ENCODE assay signal across 8 cellular contexts in the genomic region with DNA sequence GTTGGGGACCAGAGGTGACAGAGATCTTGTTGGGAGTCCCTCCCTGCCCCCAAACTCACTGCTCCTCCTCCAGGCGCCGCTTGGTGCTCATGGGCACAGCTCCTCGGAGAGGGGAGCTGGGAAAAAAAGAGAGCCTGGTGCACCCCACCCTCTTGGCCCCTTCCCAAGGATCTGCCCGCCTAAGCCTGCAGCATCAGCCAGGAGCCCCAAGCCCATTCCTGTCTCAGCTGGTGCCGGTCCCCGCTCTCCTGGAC. TPM values are rescaled to one million over a fixed set of nuclear protein-coding genes. Genes with fewer than 3 reads are reported as not detected.
DNase-seq lines count a peak whose midpoint lies in the region; ATAC-seq, FAIRE-seq and TF ChIP-seq lines count a peak whose summit lies in the region.

No MANE protein-coding gene starts in this region.

- TF ChIP-seq EP300 in A549 (IDR thresholded peaks at IDR 0.05): no peak
- peak in 1 of 2 experiments; percentile 6; a peak in 1 of 4 replicates for TF ChIP-seq EP300 in SK-N-SH (IDR thresholded peaks at IDR 0.05; ENCODE audit: borderline replicate concordance in 1 of 2, low read depth in 1 of 2, low read length in 1 of 2)

- H3F3A ChIP-seq in GM23248 (ENCODE audit: insufficient read depth): peaks cover 13% of the 10 kb centered on the region
- peaks cover 51% of the 10 kb centered on the region for H3F3A ChIP-seq in SK-N-SH (replicated peaks; ENCODE audit: insufficient read depth)

- TF ChIP-seq CTCF in A549 (IDR thresholded peaks at IDR 0.05) (no peak), SK-N-SH (IDR thresholded peaks at IDR 0.05) (no peak)

- H3K4me2 ChIP-seq in A549 (peak overlapping the region; percentile 89), GM23248 (ENCODE audit: unreplicated experiment) (peak overlapping the region; percentile 99), SK-N-SH (peak overlapping the region; percentile 99)

- TF ChIP-seq POLR2A in A549 (IDR thresholded peaks at IDR 0.05; ENCODE audit: low read length): no peak

- TF ChIP-seq RAD21 in A549 (conservative IDR thresholded peaks at IDR 0.05 in 1 of 2, IDR thresholded peaks at IDR 0.05 in 1 of 2): no peak
- no peak for TF ChIP-seq RAD21 in SK-N-SH (IDR thresholded peaks at IDR 0.05; ENCODE audit: low read length)

- H3K36me3 ChIP-seq in GM23248 (ENCODE audit: low read depth): peaks cover 2% of the 10 kb centered on the region; the same call in 1 of the 2 replicates
- H3K36me3 ChIP-seq in SK-N-SH (replicated peaks in 1 of 2; ENCODE audit: control insufficient read depth in 1 of 2, insufficient read depth in 2 of 2, low read length in 1 of 2): peaks cover 21 to 26% of the 10 kb centered on the region in 2 experiments
- H3K36me3 ChIP-seq in ectodermal cell (ENCODE audit: control insufficient read depth, insufficient read depth, low read length): peaks cover 17% of the 10 kb centered on the region

- H2AFZ ChIP-seq in GM23248 (no peak overlapping the region), SK-N-SH (ENCODE audit: low read depth) (no peak overlapping the region)

- ATAC-seq in A549 (peak in 1 of 2 experiments; percentile 27; a peak in 3 of 6 replicates), HG02852 (IDR thresholded peaks at IDR 0.05; ENCODE audit: unreplicated experiment) (no peak)

- CTCF ChIA-PET in A549 (lab: Yijun Ruan, JAX) (interaction anchor here (0.7 to 6.6 kb wide), 6 partner anchors 8 to 126 kb away, joined by 3 to 112 read pairs (median 5); no protein-coding TSS in a partner anchor), SK-N-SH (lab: Yijun Ruan, JAX) (interaction anchor here (0.7 to 8.5 kb wide), 5 partner anchors 8 to 66 kb away, joined by 3 to 111 read pairs (median 4); no protein-coding TSS in a partner anchor)

- peaks cover 30% of the 10 kb centered on the region for H3K4me1 ChIP-seq in A549
- peaks cover 9% of the 10 kb centered on the region for H3K4me1 ChIP-seq in GM23248 (ENCODE audit: insufficient read depth)
- H3K4me1 ChIP-seq in SK-N-SH (ENCODE audit: control insufficient read depth in 1 of 2, insufficient read depth in 2 of 2, low read depth in 1 of 2, low read length in 1 of 2): peaks cover 8 to 28% of the 10 kb centered on the region in 2 experiments; a peak in 3 of 4 replicates
- H3K4me1 ChIP-seq in ectodermal cell (ENCODE audit: control insufficient read depth, insufficient read depth, low read length): peaks cover 25% of the 10 kb centered on the region

- POLR2A ChIA-PET in A549 (lab: Yijun Ruan, JAX) (interaction anchor here (0.9 to 6.2 kb wide), 4 partner anchors 8 to 20 kb away, joined by 3 to 107 read pairs (median 4); no protein-coding TSS in a partner anchor), SK-N-SH (lab: Yijun Ruan, JAX) (no interaction called here)

- H4K20me1 ChIP-seq in GM23248 (ENCODE audit: insufficient read depth) (no peaks in the 10 kb centered on the region), SK-N-SH (ENCODE audit: insufficient read depth) (peaks cover 11% of the 10 kb centered on the region)

- H3K27ac ChIP-seq in A549 (peak overlapping the region; percentile 98 to 100), GM23248 (peak overlapping the region; percentile 100), SK-N-SH (ENCODE audit: low read depth in 2 of 2, low read length in 1 of 2) (peak overlapping the region; percentile 94 to 99), ectodermal cell (ENCODE audit: insufficient read depth, low read depth, low read length, poor library complexity, severe bottlenecking) (peak overlapping the region; percentile 79)

- H3K79me2 ChIP-seq in GM23248 (ENCODE audit: insufficient read depth): no peaks in the 10 kb centered on the region
- peaks cover 11% of the 10 kb centered on the region; the same call in 1 of the 2 replicates for H3K79me2 ChIP-seq in SK-N-SH (ENCODE audit: insufficient read depth)

- in situ Hi-C loops in GM23248 (cut with MboI): no loop called here

- no peak for FAIRE-seq in A549 (lab: Jason Lieb, UNC)

- H3K4me3 ChIP-seq in A549 (peak overlapping the region; percentile 93), GM23248 (peak overlapping the region; percentile 86), SK-N-SH (ENCODE audit: low read depth in 2 of 2, low read length in 1 of 2) (peak overlapping the region; percentile 80 to 88), ectodermal cell (ENCODE audit: insufficient read depth, low read depth, low read length) (peak overlapping the region; percentile 60)

- H3K27me3 ChIP-seq in GM23248 (replicated peaks; ENCODE audit: insufficient read depth): no peaks in the 10 kb centered on the region
- H3K27me3 ChIP-seq in SK-N-SH (ENCODE audit: insufficient read depth): no peaks in the 10 kb centered on the region
- H3K27me3 ChIP-seq in ectodermal cell (ENCODE audit: control insufficient read depth, insufficient read depth, low read length, poor library complexity, severe bottlenecking): peaks cover under 1% of the 10 kb centered on the region

- 1% methylated on average over 6 of the region's 6 CpGs for WGBS in A549 (ENCODE audit: missing lambda C conversion rate)
- WGBS in GM23248 (ENCODE audit: low coverage in 1 of 2, low lambda C conversion rate in 2 of 2, missing lambda C conversion rate in 2 of 2), 2 experiments: 2 to 3% methylated on average over 5 of the region's 6 CpGs
- WGBS in SK-N-SH (ENCODE audit: low lambda C conversion rate): 0% methylated on average over 1 of the region's 6 CpGs
- 4% methylated on average over 6 of the region's 6 CpGs for WGBS in ectodermal cell, 2 experiments

- H3K9me2 ChIP-seq in GM23248 (ENCODE audit: insufficient read depth) (no peaks in the 10 kb centered on the region), SK-N-SH (no peaks in the 10 kb centered on the region)

- DNase-seq in A549 (ENCODE audit: low read depth in 1 of 2, low spot score in 1 of 2) (peak in 1 of 2 experiments; percentile 51), GM23248 (peak; percentile 89), SK-N-SH (no peak), myocyte (ENCODE audit: low read depth) (peak; percentile 90), inferior parietal cortex (ENCODE audit: extremely low spot score) (no peak), OCI-M2 (lab: John Stamatoyannopoulos, UW; ENCODE audit: unreplicated experiment) (no peak)

- H3K9ac ChIP-seq in GM23248 (peak overlapping the region; percentile 98), SK-N-SH (peak overlapping the region; percentile 100)

- H3K9me3 ChIP-seq in A549 (no peaks in the 10 kb centered on the region), GM23248 (ENCODE audit: low read depth) (no peaks in the 10 kb centered on the region), SK-N-SH (no peaks in the 10 kb centered on the region), ectodermal cell (ENCODE audit: control insufficient read depth, low read length) (no peaks in the 10 kb centered on the region)

RNA-seq across cellular contexts. Expression of gene HCFC1R1, which starts 0.4 kb away (rescaled TPM):
- 46.4 and 60.3 TPM in 2 replicates for polyA plus RNA-seq in A549 (2011; rRNA removed)
- 128 and 183 TPM in 2 replicates for polyA plus RNA-seq in A549 (2012; cell fraction: cytosol; rRNA removed)
- 74.6 and 88.1 TPM in 2 replicates for polyA plus RNA-seq in A549 (2012; cell fraction: nucleus; rRNA removed)
- 131 to 199 TPM (median 179 TPM) in 3 replicates for polyA plus RNA-seq in A549 (2017; fragmentation: RNase III; extraction: RNeasy Plus Mini Kit Qiagen cat#74134 plus additional on column Dnase treatment)
- 39.3 and 47.7 TPM in 2 replicates for polyA minus RNA-seq in A549 (2011; rRNA and poly(A)+ RNA removed)
- total RNA-seq in GM23248 (2014; rRNA removed; shearing (Covaris generic)): 5.8 and 7.2 TPM in 2 replicates
- 53.2 and 60.4 TPM in 2 replicates for polyA plus RNA-seq in GM23248 (2016; fragmentation: Nextera tagmentation; extraction: Ambion mirVana)
- polyA plus RNA-seq in SK-N-SH (2012; rRNA removed): 34.7 and 54.9 TPM in 2 replicates
- 28.1 and 29.7 TPM in 2 replicates for polyA plus RNA-seq in SK-N-SH (2012; cell fraction: cytosol; rRNA removed)
- polyA plus RNA-seq in SK-N-SH (2012; cell fraction: nucleus; rRNA removed): 22.2 and 40.4 TPM in 2 replicates
- polyA plus RNA-seq in ectodermal cell (2013, experiment 1 of 4): 68.4 TPM
- polyA plus RNA-seq in ectodermal cell (2013, experiment 2 of 4): 63.6 TPM
- polyA plus RNA-seq in ectodermal cell (2013, experiment 3 of 4): 67.7 TPM
- 72.9 TPM for polyA plus RNA-seq in ectodermal cell (2013, experiment 4 of 4)
- total RNA-seq in myocyte: 23.0 and 34.9 TPM in 2 replicates
- polyA plus RNA-seq in myocyte (2012): 234 TPM

RNA-seq across cellular contexts. Expression of gene THOC6, which starts 0.5 kb away (rescaled TPM):
- 31.8 and 32.5 TPM in 2 replicates for polyA plus RNA-seq in A549 (2011; rRNA removed)
- 72.2 and 84.2 TPM in 2 replicates for polyA plus RNA-seq in A549 (2012; cell fraction: cytosol; rRNA removed)
- polyA plus RNA-seq in A549 (2012; cell fraction: nucleus; rRNA removed): 171 and 186 TPM in 2 replicates
- polyA plus RNA-seq in A549 (2017; fragmentation: RNase III; extraction: RNeasy Plus Mini Kit Qiagen cat#74134 plus additional on column Dnase treatment): 48.7 to 56.5 TPM (median 53.2 TPM) in 3 replicates
- polyA minus RNA-seq in A549 (2011; rRNA and poly(A)+ RNA removed): 41.4 and 51.4 TPM in 2 replicates
- 12.3 and 17.7 TPM in 2 replicates for total RNA-seq in GM23248 (2014; rRNA removed; shearing (Covaris generic))
- 18.1 and 22.4 TPM in 2 replicates for polyA plus RNA-seq in GM23248 (2016; fragmentation: Nextera tagmentation; extraction: Ambion mirVana)
- polyA plus RNA-seq in SK-N-SH (2012; rRNA removed): 35.7 and 37.7 TPM in 2 replicates
- polyA plus RNA-seq in SK-N-SH (2012; cell fraction: cytosol; rRNA removed): 11.7 and 20.7 TPM in 2 replicates
- polyA plus RNA-seq in SK-N-SH (2012; cell fraction: nucleus; rRNA removed): 114 and 139 TPM in 2 replicates
- 42.3 TPM for polyA plus RNA-seq in ectodermal cell (2013, experiment 1 of 4)
- polyA plus RNA-seq in ectodermal cell (2013, experiment 2 of 4): 41.4 TPM
- 33.2 TPM for polyA plus RNA-seq in ectodermal cell (2013, experiment 3 of 4)
- polyA plus RNA-seq in ectodermal cell (2013, experiment 4 of 4): 36.6 TPM
- total RNA-seq in myocyte: 19.8 and 23.7 TPM in 2 replicates
- polyA plus RNA-seq in myocyte (2012): 23.8 TPM

RNA-seq across cellular contexts. Expression of gene TNFRSF12A, which starts 3.2 kb away (rescaled TPM):
- polyA plus RNA-seq in A549 (2011; rRNA removed) (89.0 and 111 TPM in 2 replicates), A549 (2017; fragmentation: RNase III; extraction: RNeasy Plus Mini Kit Qiagen cat#74134 plus additional on column Dnase treatment) (295 to 325 TPM (median 314 TPM) in 3 replicates), GM23248 (2016; fragmentation: Nextera tagmentation; extraction: Ambion mirVana) (864 and 895 TPM in 2 replicates), SK-N-SH (2012; rRNA removed) (374 and 393 TPM in 2 replicates)
- polyA plus RNA-seq in A549 (2012; cell fraction: cytosol; rRNA removed): 356 and 491 TPM in 2 replicates
- polyA plus RNA-seq in A549 (2012; cell fraction: nucleus; rRNA removed): 495 and 554 TPM in 2 replicates
- 47.6 and 67.3 TPM in 2 replicates for polyA minus RNA-seq in A549 (2011; rRNA and poly(A)+ RNA removed)
- total RNA-seq in GM23248 (2014; rRNA removed; shearing (Covaris generic)): 700 and 735 TPM in 2 replicates
- polyA plus RNA-seq in SK-N-SH (2012; cell fraction: cytosol; rRNA removed): 170 and 271 TPM in 2 replicates
- 272 and 346 TPM in 2 replicates for polyA plus RNA-seq in SK-N-SH (2012; cell fraction: nucleus; rRNA removed)
- 13.1 TPM for polyA plus RNA-seq in ectodermal cell (2013, experiment 1 of 4)
- polyA plus RNA-seq in ectodermal cell (2013, experiment 2 of 4): 10.8 TPM
- 11.1 TPM for polyA plus RNA-seq in ectodermal cell (2013, experiment 3 of 4)
- 10.4 TPM for polyA plus RNA-seq in ectodermal cell (2013, experiment 4 of 4)
- 217 and 325 TPM in 2 replicates for total RNA-seq in myocyte
- 482 TPM for polyA plus RNA-seq in myocyte (2012)

RNA-seq across cellular contexts. Expression of gene CLDN6, which starts 5.4 kb away (rescaled TPM):
- 0.11 TPM in 1 of 2 replicates, not detected in the other for polyA plus RNA-seq in A549 (2011; rRNA removed)
- 0.12 and 0.18 TPM in 2 replicates for polyA plus RNA-seq in A549 (2012; cell fraction: cytosol; rRNA removed)
- polyA plus RNA-seq in A549 (2012; cell fraction: nucleus; rRNA removed): 0.34 and 0.35 TPM in 2 replicates
- polyA plus RNA-seq in A549 (2017; fragmentation: RNase III; extraction: RNeasy Plus Mini Kit Qiagen cat#74134 plus additional on column Dnase treatment): 0.13 to 0.25 TPM (median 0.20 TPM) in 3 replicates
- 0.24 and 1.0 TPM in 2 replicates for polyA minus RNA-seq in A549 (2011; rRNA and poly(A)+ RNA removed)
- not detected in 2 replicates for total RNA-seq in GM23248 (2014; rRNA removed; shearing (Covaris generic))
- polyA plus RNA-seq in GM23248 (2016; fragmentation: Nextera tagmentation; extraction: Ambion mirVana): 0.32 and 0.33 TPM in 2 replicates
- polyA plus RNA-seq in SK-N-SH (2012; rRNA removed): 0.20 and 0.24 TPM in 2 replicates
- 0.20 and 0.22 TPM in 2 replicates for polyA plus RNA-seq in SK-N-SH (2012; cell fraction: cytosol; rRNA removed)
- 0.29 and 0.59 TPM in 2 replicates for polyA plus RNA-seq in SK-N-SH (2012; cell fraction: nucleus; rRNA removed)
- 119 TPM for polyA plus RNA-seq in ectodermal cell (2013, experiment 1 of 4)
- polyA plus RNA-seq in ectodermal cell (2013, experiment 2 of 4): 120 TPM
- polyA plus RNA-seq in ectodermal cell (2013, experiment 3 of 4): 83.0 TPM
- 94.7 TPM for polyA plus RNA-seq in ectodermal cell (2013, experiment 4 of 4)
- total RNA-seq in myocyte: 0.52 TPM in 1 of 2 replicates, not detected in the other
- 0.83 TPM for polyA plus RNA-seq in myocyte (2012)

RNA-seq across cellular contexts. Expression of gene CLDN9, which starts 10.6 kb away (rescaled TPM):
- 0.03 and 0.12 TPM in 2 replicates for polyA plus RNA-seq in A549 (2011; rRNA removed)
- 0.12 and 0.22 TPM in 2 replicates for polyA plus RNA-seq in A549 (2012; cell fraction: cytosol; rRNA removed)
- polyA plus RNA-seq in A549 (2012; cell fraction: nucleus; rRNA removed): 1.1 and 1.8 TPM in 2 replicates
- 0.06 to 0.16 TPM (median 0.12 TPM) in 3 replicates for polyA plus RNA-seq in A549 (2017; fragmentation: RNase III; extraction: RNeasy Plus Mini Kit Qiagen cat#74134 plus additional on column Dnase treatment)
- polyA minus RNA-seq in A549 (2011; rRNA and poly(A)+ RNA removed): 0.15 and 0.17 TPM in 2 replicates
- total RNA-seq in GM23248 (2014; rRNA removed; shearing (Covaris generic)): not detected in 2 replicates
- 0.09 TPM in 1 of 2 replicates, not detected in the other for polyA plus RNA-seq in GM23248 (2016; fragmentation: Nextera tagmentation; extraction: Ambion mirVana)
- 0.08 TPM in 1 of 2 replicates, not detected in the other for polyA plus RNA-seq in SK-N-SH (2012; rRNA removed)
- polyA plus RNA-seq in SK-N-SH (2012; cell fraction: cytosol; rRNA removed): not detected in 2 replicates
- polyA plus RNA-seq in SK-N-SH (2012; cell fraction: nucleus; rRNA removed): 0.52 and 0.67 TPM in 2 replicates
- polyA plus RNA-seq in ectodermal cell (2013, experiment 1 of 4): not detected
- 0.09 TPM for polyA plus RNA-seq in ectodermal cell (2013, experiment 2 of 4)
- polyA plus RNA-seq in ectodermal cell (2013, experiment 3 of 4): not detected
- not detected for polyA plus RNA-seq in ectodermal cell (2013, experiment 4 of 4)
- 0.05 and 0.36 TPM in 2 replicates for total RNA-seq in myocyte
- polyA plus RNA-seq in myocyte (2012): 0.08 TPM

Comparison
In these comparisons a context has a peak if more than half of its experiments do, and no peak if none do; other contexts are left out.
1. DNase-seq: peak in GM23248 (single experiment) and myocyte (single experiment); none in SK-N-SH (single experiment), inferior parietal cortex (single experiment) and OCI-M2 (single experiment).
2. Of the 12 proteins assayed by ChIP-seq in both A549 and SK-N-SH: peak only in A549: PBX3 and REST; only in SK-N-SH: none; in both: none; in neither: 9; mixed calls (peak in some experiments, not most) for 1.
3. Peak in every context shown above with its lines, with median percentiles within 50 percentile points of each other: H3K27ac ChIP-seq, H3K4me2 ChIP-seq and H3K4me3 ChIP-seq.